ENCODE assay signal across 8 cellular contexts in genomic region chr5:160418561-160419457, GRCh38. TPM values are rescaled to one million over a fixed set of nuclear protein-coding genes. Genes with fewer than 3 reads are reported as not detected.
DNase-seq lines count a peak whose midpoint lies in the region; ATAC-seq and TF ChIP-seq lines count a peak whose summit lies in the region.

SLU7 (minus strand) TSS chr5:160419081; CDS start chr5:160415294, 3,787 bp downstream.

- ATAC-seq in DND-41 (ENCODE audit: insufficient read depth, low read depth): peak; percentile 78
- ATAC-seq in naive thymus-derived CD4-positive, alpha-beta T cell: peak; percentile 86
- peak; percentile 87 to 88 for ATAC-seq in stimulated activated naive B cell treated with anti-CD40 and anti-IgM and Interleukin-4, amounts not matched to agents 10 μg/mL and 1 μg/mL and 100 μg/mL, for 72 hours (replicated peaks)

- H3K9ac ChIP-seq in DND-41 (ENCODE audit: low read depth, low read length) (peak within 1 kb of the TSS; percentile 75), GM23248 (peak within 1 kb of the TSS; percentile 97)

- H3K9me3 Mint-ChIP-seq in activated T-helper 1 cell treated with anti-CD3 and anti-CD28 coated beads, Interleukin-12 subunit alpha, Interleukin-12 subunit beta, Interleukin-2, Interleukin-4 antibody, amounts not matched to agents 30 ng/mL and 10 ng/mL and 1 ng/mL, durations not matched to agents 14 hours and 24 hours and 36 hours: no peaks in the 10 kb centered on the region
- H3K9me3 Mint-ChIP-seq in naive thymus-derived CD4-positive, alpha-beta T cell: peaks cover 0 to 5% (median 0%) of the 10 kb centered on the region in 11 donors
- no peaks in the 10 kb centered on the region for H3K9me3 Mint-ChIP-seq in stimulated activated naive B cell treated with anti-CD40 and anti-IgM and Interleukin-4, amounts not matched to agents 10 μg/mL and 1 μg/mL and 100 μg/mL, for 72 hours

- H3K9me2 ChIP-seq in GM23248 (ENCODE audit: insufficient read depth): no peaks in the 10 kb centered on the region

- H3K4me1 ChIP-seq in DND-41 (ENCODE audit: insufficient read depth, low read length) (peaks cover 55% of the 10 kb centered on the region), GM23248 (ENCODE audit: insufficient read depth) (peaks cover 36% of the 10 kb centered on the region)
- peaks cover 23 to 28% of the 10 kb centered on the region in 2 donors for H3K4me1 ChIP-seq in naive thymus-derived CD4-positive, alpha-beta T cell (ENCODE audit: control insufficient read depth in 2 of 2, insufficient read depth in 2 of 2, low read length in 2 of 2)

- peak; percentile 94 for DNase-seq in DND-41
- peak; percentile 99 for DNase-seq in GM23248
- DNase-seq in Kasumi-1 (lab: John Stamatoyannopoulos, UW): peak; percentile 93 to 94
- DNase-seq in RPMI7951 (ENCODE audit: low read depth): peak; percentile 93
- DNase-seq in activated T-helper 1 cell treated with anti-CD3 and anti-CD28 coated beads, Interleukin-12 subunit alpha, Interleukin-12 subunit beta, Interleukin-2, Interleukin-4 antibody, amounts not matched to agents 30 ng/mL and 10 ng/mL and 1 ng/mL, durations not matched to agents 14 hours and 24 hours and 36 hours (ENCODE audit: low spot score): peak; percentile 91
- peak; percentile 95 for DNase-seq in fibroblast of gingiva (ENCODE audit: low read depth)
- peak; percentile 80 to 93 (median 91) for DNase-seq in naive thymus-derived CD4-positive, alpha-beta T cell
- DNase-seq in stimulated activated naive B cell treated with anti-CD40 and anti-IgM and Interleukin-4, amounts not matched to agents 10 μg/mL and 1 μg/mL and 100 μg/mL, for 72 hours: peak; percentile 93

- peaks cover 77% of the 10 kb centered on the region for H3K4me1 Mint-ChIP-seq in activated T-helper 1 cell treated with anti-CD3 and anti-CD28 coated beads, Interleukin-12 subunit alpha, Interleukin-12 subunit beta, Interleukin-2, Interleukin-4 antibody, amounts not matched to agents 30 ng/mL and 10 ng/mL and 1 ng/mL, durations not matched to agents 14 hours and 24 hours and 36 hours (ENCODE audit: low read depth)
- H3K4me1 Mint-ChIP-seq in naive thymus-derived CD4-positive, alpha-beta T cell: peaks cover 45 to 85% (median 79%) of the 10 kb centered on the region in 7 donors
- H3K4me1 Mint-ChIP-seq in stimulated activated naive B cell treated with anti-CD40 and anti-IgM and Interleukin-4, amounts not matched to agents 10 μg/mL and 1 μg/mL and 100 μg/mL, for 72 hours: peaks cover 28 to 62% of the 10 kb centered on the region in 2 donors

- H3K79me2 ChIP-seq in DND-41 (ENCODE audit: insufficient read depth, low read length) (peaks cover 66% of the 10 kb centered on the region), GM23248 (ENCODE audit: insufficient read depth) (peaks cover 60% of the 10 kb centered on the region)

- intact Hi-C loops in activated T-helper 1 cell treated with anti-CD3 and anti-CD28 coated beads, Interleukin-12 subunit alpha, Interleukin-12 subunit beta, Interleukin-2, Interleukin-4 antibody, amounts not matched to agents 30 ng/mL and 10 ng/mL and 1 ng/mL, durations not matched to agents 14 hours and 24 hours and 36 hours (cut with micrococcal nuclease): loop anchor here (1.0 to 10.0 kb wide), 5 partner anchors 19 to 964 kb away; partner anchors contain the start of genes FAM200C and TTC1
- intact Hi-C loops in naive thymus-derived CD4-positive, alpha-beta T cell (cut with micrococcal nuclease): loop anchor here (1.0 to 10.0 kb wide), 8 partner anchors 19 to 1210 kb away; partner anchors contain the start of genes PWWP2A (in 2 of the 2), TTC1 (in 2 of the 2), UBLCP1 (in 2 of the 2) and FAM200C (in 1 of the 2)

- WGBS in GM23248 (ENCODE audit: low coverage in 1 of 2, low lambda C conversion rate in 2 of 2, missing lambda C conversion rate in 2 of 2), 2 experiments: 1% methylated on average over 48 of the region's 48 CpGs

- H3K9me3 ChIP-seq in DND-41 (ENCODE audit: insufficient read depth, low read length, severe bottlenecking): no peaks in the 10 kb centered on the region
- H3K9me3 ChIP-seq in GM23248 (ENCODE audit: low read depth): no peaks in the 10 kb centered on the region
- no peaks in the 10 kb centered on the region for H3K9me3 ChIP-seq in naive thymus-derived CD4-positive, alpha-beta T cell (ENCODE audit: control insufficient read depth in 2 of 3, low read length in 3 of 3)

- in situ Hi-C loops in GM23248 (cut with MboI): no loop called here

- no peak for TF ChIP-seq CTCF in DND-41 (IDR thresholded peaks at IDR 0.05; ENCODE audit: borderline replicate concordance, extremely low read depth, low read length, poor library complexity, severe bottlenecking)

- peaks cover 16% of the 10 kb centered on the region for H3K36me3 Mint-ChIP-seq in activated T-helper 1 cell treated with anti-CD3 and anti-CD28 coated beads, Interleukin-12 subunit alpha, Interleukin-12 subunit beta, Interleukin-2, Interleukin-4 antibody, amounts not matched to agents 30 ng/mL and 10 ng/mL and 1 ng/mL, durations not matched to agents 14 hours and 24 hours and 36 hours (ENCODE audit: low read depth)
- peaks cover 6 to 17% (median 7%) of the 10 kb centered on the region in 5 donors for H3K36me3 Mint-ChIP-seq in naive thymus-derived CD4-positive, alpha-beta T cell
- peaks cover 7 to 9% of the 10 kb centered on the region in 2 donors for H3K36me3 Mint-ChIP-seq in stimulated activated naive B cell treated with anti-CD40 and anti-IgM and Interleukin-4, amounts not matched to agents 10 μg/mL and 1 μg/mL and 100 μg/mL, for 72 hours

- H2AFZ ChIP-seq in DND-41 (ENCODE audit: low read depth, low read length) (peak within 1 kb of the TSS; percentile 80), GM23248 (peak within 1 kb of the TSS; percentile 86)

- no peaks in the 10 kb centered on the region for H3K27me3 ChIP-seq in DND-41 (ENCODE audit: insufficient read depth, low read length, poor library complexity)
- no peaks in the 10 kb centered on the region for H3K27me3 ChIP-seq in GM23248 (replicated peaks; ENCODE audit: insufficient read depth)
- no peaks in the 10 kb centered on the region for H3K27me3 ChIP-seq in naive thymus-derived CD4-positive, alpha-beta T cell (ENCODE audit: control insufficient read depth in 2 of 2, insufficient read depth in 2 of 2, low read length in 2 of 2)

- H3K4me2 ChIP-seq in DND-41 (ENCODE audit: insufficient read depth, low read length) (peak within 1 kb of the TSS; percentile 78), GM23248 (ENCODE audit: unreplicated experiment) (peak within 1 kb of the TSS; percentile 96)

- H4K20me1 ChIP-seq in DND-41 (ENCODE audit: insufficient read depth, low read length) (peaks cover 5% of the 10 kb centered on the region; the same call in 1 of the 2 replicates), GM23248 (ENCODE audit: insufficient read depth) (no peaks in the 10 kb centered on the region)

- H3K4me3 ChIP-seq in DND-41 (ENCODE audit: low read depth in 1 of 2, low read length in 2 of 2) (peak within 1 kb of the TSS; percentile 69 to 80), GM23248 (peak within 1 kb of the TSS; percentile 91)
- peak within 1 kb of the TSS; percentile 94 for H3K4me3 ChIP-seq in naive thymus-derived CD4-positive, alpha-beta T cell (ENCODE audit: low read length)

- peak within 1 kb of the TSS; percentile 94 for H3K4me3 Mint-ChIP-seq in activated T-helper 1 cell treated with anti-CD3 and anti-CD28 coated beads, Interleukin-12 subunit alpha, Interleukin-12 subunit beta, Interleukin-2, Interleukin-4 antibody, amounts not matched to agents 30 ng/mL and 10 ng/mL and 1 ng/mL, durations not matched to agents 14 hours and 24 hours and 36 hours
- peak within 1 kb of the TSS; percentile 91 to 100 (median 96) for H3K4me3 Mint-ChIP-seq in naive thymus-derived CD4-positive, alpha-beta T cell
- peak within 1 kb of the TSS; percentile 91 to 100 for H3K4me3 Mint-ChIP-seq in stimulated activated naive B cell treated with anti-CD40 and anti-IgM and Interleukin-4, amounts not matched to agents 10 μg/mL and 1 μg/mL and 100 μg/mL, for 72 hours

- POLR2A ChIA-PET in naive thymus-derived CD4-positive, alpha-beta T cell (lab: Charles Lee): interaction anchor here (0.5 to 4.3 kb wide), 15 partner anchors 11 to 420 kb away, joined by 3 to 22 read pairs (median 5); partner anchors contain the start of genes PWWP2A and TTC1

- H3F3A ChIP-seq in GM23248 (ENCODE audit: insufficient read depth): peaks cover 14% of the 10 kb centered on the region

- peak within 1 kb of the TSS; percentile 95 for H3K27ac Mint-ChIP-seq in activated T-helper 1 cell treated with anti-CD3 and anti-CD28 coated beads, Interleukin-12 subunit alpha, Interleukin-12 subunit beta, Interleukin-2, Interleukin-4 antibody, amounts not matched to agents 30 ng/mL and 10 ng/mL and 1 ng/mL, durations not matched to agents 14 hours and 24 hours and 36 hours
- peak within 1 kb of the TSS; percentile 95 to 100 (median 98) for H3K27ac Mint-ChIP-seq in naive thymus-derived CD4-positive, alpha-beta T cell
- peak within 1 kb of the TSS; percentile 94 for H3K27ac Mint-ChIP-seq in stimulated activated naive B cell treated with anti-CD40 and anti-IgM and Interleukin-4, amounts not matched to agents 10 μg/mL and 1 μg/mL and 100 μg/mL, for 72 hours

- H3K36me3 ChIP-seq in DND-41 (ENCODE audit: insufficient read depth, low read length) (peaks cover 33% of the 10 kb centered on the region), GM23248 (ENCODE audit: low read depth) (peaks cover 5% of the 10 kb centered on the region)
- peaks cover 0 to 8% (median 5%) of the 10 kb centered on the region in 3 experiments for H3K36me3 ChIP-seq in naive thymus-derived CD4-positive, alpha-beta T cell (ENCODE audit: control insufficient read depth in 2 of 3, insufficient read depth in 3 of 3, low read length in 3 of 3)

- no peaks in the 10 kb centered on the region for H3K27me3 Mint-ChIP-seq in activated T-helper 1 cell treated with anti-CD3 and anti-CD28 coated beads, Interleukin-12 subunit alpha, Interleukin-12 subunit beta, Interleukin-2, Interleukin-4 antibody, amounts not matched to agents 30 ng/mL and 10 ng/mL and 1 ng/mL, durations not matched to agents 14 hours and 24 hours and 36 hours (ENCODE audit: insufficient read depth)
- no peaks in the 10 kb centered on the region for H3K27me3 Mint-ChIP-seq in naive thymus-derived CD4-positive, alpha-beta T cell
- H3K27me3 Mint-ChIP-seq in stimulated activated naive B cell treated with anti-CD40 and anti-IgM and Interleukin-4, amounts not matched to agents 10 μg/mL and 1 μg/mL and 100 μg/mL, for 72 hours: no peaks in the 10 kb centered on the region

- H3K27ac ChIP-seq in DND-41 (ENCODE audit: low read length): peak within 1 kb of the TSS; percentile 87
- H3K27ac ChIP-seq in GM23248: peak within 1 kb of the TSS; percentile 86
- H3K27ac ChIP-seq in naive thymus-derived CD4-positive, alpha-beta T cell (ENCODE audit: low read depth, low read length): peak within 1 kb of the TSS; percentile 98

- CTCF ChIA-PET in naive thymus-derived CD4-positive, alpha-beta T cell (lab: Charles Lee): interaction anchor here (0.6 to 4.5 kb wide), 5 partner anchors 12 to 1866 kb away, joined by 3 to 42 read pairs (median 3); partner anchors contain the start of gene FAM200C

RNA-seq across cellular contexts. Expression of gene SLU7, which starts in this region (rescaled TPM):
- total RNA-seq in GM23248 (2014; rRNA removed; shearing (Covaris generic)): 32.1 and 52.2 TPM in 2 replicates
- polyA plus RNA-seq in GM23248 (2016; fragmentation: Nextera tagmentation; extraction: Ambion mirVana): 54.3 and 66.3 TPM in 2 replicates
- total RNA-seq in RPMI7951 (2014; rRNA removed; shearing (Covaris generic)): 62.0 and 73.9 TPM in 2 replicates
- total RNA-seq in activated T-helper 1 cell treated with anti-CD3 and anti-CD28 coated beads, Interleukin-12 subunit alpha, Interleukin-12 subunit beta, Interleukin-2, Interleukin-4 antibody, amounts not matched to agents 30 ng/mL and 10 ng/mL and 1 ng/mL, durations not matched to agents 14 hours and 24 hours and 36 hours: 37.4 and 47.4 TPM in 2 replicates
- 10 to 100 TPM; 53.0 to 85.3 (median 77.0) TPM for total RNA-seq in naive thymus-derived CD4-positive, alpha-beta T cell
- polyA plus RNA-seq in naive thymus-derived CD4-positive, alpha-beta T cell: 10 to 100 TPM; 64.1 to 78.1 TPM

Comparison
In these comparisons a context has a peak if more than half of its experiments do, and no peak if none do; other contexts are left out.
1. Peak in every context shown above with its lines: DNase-seq, ATAC-seq, H3K4me3 ChIP-seq and H3K27ac ChIP-seq.